26 cellular contexts compared by ENCODE assay signal in the genomic region with DNA sequence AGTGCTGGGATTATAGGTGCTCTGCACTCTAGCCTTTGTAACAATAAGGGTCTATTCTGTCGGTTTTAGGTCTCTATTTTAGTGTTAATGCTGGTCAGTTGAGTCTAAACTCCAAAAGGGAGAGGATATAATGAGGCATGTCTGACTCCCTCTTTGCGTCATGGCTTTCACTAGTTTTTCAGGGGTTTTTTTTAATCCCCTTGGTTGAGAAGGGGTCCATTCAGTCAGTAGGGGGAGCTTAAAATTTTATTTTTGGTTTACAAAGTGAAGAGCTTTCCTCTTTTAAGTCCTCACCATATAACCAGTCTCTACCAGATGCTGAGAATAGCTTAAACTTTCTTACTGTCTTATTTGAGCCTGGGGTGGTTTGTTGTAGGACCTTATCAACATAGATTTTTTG.
DNase-seq lines count a peak whose midpoint lies in the region; ATAC-seq and TF ChIP-seq lines count a peak whose summit lies in the region.
"Had no signal": no experiment of that assay in that cellular context is flagged by ENCODE, and none has a peak within 500 bp of the region (broad histone marks: within the 10 kb centered on the region; RNA-seq: fewer than 3 reads in every experiment).

No MANE protein-coding gene starts in this region.

- H3K27me3 Mint-ChIP-seq in T-helper 17 cell (no peaks in the 10 kb centered on the region), type B pancreatic cell (no peaks in the 10 kb centered on the region)
- H3K27me3 Mint-ChIP-seq: stimulated activated naive B cell treated with anti-CD40 and anti-IgM and Interleukin-4, amounts not matched to agents 10 μg/mL and 1 μg/mL and 100 μg/mL, for 72 hours had no signal

- H3K36me3 ChIP-seq in left ventricle myocardium inferior (no peaks in the 10 kb centered on the region), right atrium auricular region (no peaks in the 10 kb centered on the region), hepatocyte (replicated peaks; ENCODE audit: insufficient read depth, low read depth) (no peaks in the 10 kb centered on the region)
- H3K36me3 ChIP-seq: left lung, thyroid gland had no signal

- H3K9me3 ChIP-seq in left ventricle myocardium inferior (replicated peaks) (peaks cover 4% of the 10 kb centered on the region), right atrium auricular region (no peaks in the 10 kb centered on the region), T-helper 17 cell (ENCODE audit: control insufficient read depth, low read length, poor library complexity, severe bottlenecking) (no peaks in the 10 kb centered on the region), hepatocyte (ENCODE audit: low read depth) (no peaks in the 10 kb centered on the region)
- H3K9me3 ChIP-seq: left lung, thyroid gland had no signal

- H3K4me3 ChIP-seq in left ventricle myocardium inferior (no peak overlapping the region), right atrium auricular region (no peak overlapping the region), hepatocyte (no peak overlapping the region)
- H3K4me3 ChIP-seq: left lung, thyroid gland had no signal

- H3K4me1 ChIP-seq in left ventricle myocardium inferior, result peaks cover 44% of the 10 kb centered on the region
- peaks cover 0 to 10% of the 10 kb centered on the region in 2 donors for H3K4me1 ChIP-seq in right atrium auricular region
- H3K4me1 ChIP-seq in hepatocyte (ENCODE audit: insufficient read depth), result peaks cover 11% of the 10 kb centered on the region
- H3K4me1 ChIP-seq: parathyroid adenoma had no signal

- no peaks in the 10 kb centered on the region for H3K79me2 ChIP-seq in hepatocyte

- no peaks in the 10 kb centered on the region for H4K20me1 ChIP-seq in hepatocyte (ENCODE audit: insufficient read depth, poor library complexity, severe bottlenecking)

- no peak overlapping the region for H3K4me2 ChIP-seq in hepatocyte

- no peaks in the 10 kb centered on the region for H3K9me2 ChIP-seq in hepatocyte (replicated peaks; ENCODE audit: insufficient read depth)

- 72% methylated on average over 2 of the region's 2 CpGs for WGBS in hepatocyte (ENCODE audit: low lambda C conversion rate, missing lambda C conversion rate)

- TF ChIP-seq CTCF in left ventricle myocardium inferior (IDR thresholded peaks at IDR 0.05; ENCODE audit: borderline replicate concordance), result no peak
- TF ChIP-seq CTCF in right atrium auricular region (IDR thresholded peaks at IDR 0.05), result no peak
- TF ChIP-seq CTCF in hepatocyte (IDR thresholded peaks at IDR 0.05; ENCODE audit: poor library complexity), result no peak
- no peak for TF ChIP-seq CTCF in type B pancreatic cell (conservative IDR thresholded peaks at IDR 0.05)

- ATAC-seq in T-helper 17 cell (no peak), GM18519 (IDR thresholded peaks at IDR 0.05; ENCODE audit: low FRiP score, unreplicated experiment) (no peak), HG02970 (IDR thresholded peaks at IDR 0.05; ENCODE audit: low FRiP score, unreplicated experiment) (no peak), HG02571 (IDR thresholded peaks at IDR 0.05; ENCODE audit: unreplicated experiment) (no peak)
- ATAC-seq: esophagus mucosa; left lung; right cardiac atrium; stimulated activated naive B cell treated with anti-CD40 and anti-IgM and Interleukin-4, amounts not matched to agents 10 μg/mL and 1 μg/mL and 100 μg/mL, for 72 hours had no signal

- H2AFZ ChIP-seq in hepatocyte, result no peak overlapping the region
- H2AFZ ChIP-seq: parathyroid adenoma had no signal

- DNase-seq in left ventricle myocardium inferior (no peak), right atrium auricular region (ENCODE audit: low spot score) (no peak), T-helper 17 cell (no peak), hepatocyte (ENCODE audit: low spot score) (no peak), type B pancreatic cell (ENCODE audit: extremely low spot score, unreplicated experiment) (no peak)
- DNase-seq: activated CD4-positive, alpha-beta T cell treated with anti-CD3 and anti-CD28 coated beads for 48 hours; activated effector memory CD4-positive, alpha-beta T cell treated with Interleukin-2 at 50 U/mL for 16 hours; amniotic stem cell; C1 segment of cervical spinal cord; effector memory CD4-positive, alpha-beta T cell; hippocampal formation; left lung; NCI-H1092 treated with DMSO at 0.1 percent for 48 hours; NCI-H226; nephron progenitor cell; right cardiac atrium; stimulated activated CD4-positive, alpha-beta T cell treated with anti-CD3 and anti-CD28 coated beads, Interleukin-4, amount 100 ng/mL, for 1 hour; stimulated activated naive B cell treated with anti-CD40 and anti-IgM and Interleukin-4, amounts not matched to agents 10 μg/mL and 1 μg/mL and 100 μg/mL, for 72 hours; thyroid gland had no signal

- H3K27ac Mint-ChIP-seq in T-helper 17 cell (peak overlapping the region; percentile 96), type B pancreatic cell (peak overlapping the region; percentile 86)
- H3K27ac Mint-ChIP-seq: nephron progenitor cell; stimulated activated naive B cell treated with anti-CD40 and anti-IgM and Interleukin-4, amounts not matched to agents 10 μg/mL and 1 μg/mL and 100 μg/mL, for 72 hours; T-helper 1 cell treated with Interleukin-12 subunit alpha and Interleukin-12 subunit beta and Interleukin-4 antibody, amounts not matched to agents 30 μg/mL and 1 μg/mL, for 36 hours had no signal

- no peaks in the 10 kb centered on the region for H3K27me3 ChIP-seq in left ventricle myocardium inferior (ENCODE audit: low read depth)
- no peaks in the 10 kb centered on the region for H3K27me3 ChIP-seq in right atrium auricular region
- no peaks in the 10 kb centered on the region for H3K27me3 ChIP-seq in hepatocyte
- H3K27me3 ChIP-seq: left lung, thyroid gland had no signal

- intact Hi-C loops in left ventricle myocardium inferior (cut with micrococcal nuclease), result no loop called here

- H3K27ac ChIP-seq in left ventricle myocardium inferior (replicated peaks), result peak overlapping the region; percentile 47
- H3K27ac ChIP-seq in right atrium auricular region, result no peak overlapping the region
- H3K27ac ChIP-seq in hepatocyte, result peak overlapping the region; percentile 60
- H3K27ac ChIP-seq: left lung, parathyroid adenoma had no signal

- H3K36me3 Mint-ChIP-seq in T-helper 17 cell (ENCODE audit: low read depth) (peaks cover 5% of the 10 kb centered on the region), type B pancreatic cell (peaks cover 7% of the 10 kb centered on the region)

- H3K9me3 Mint-ChIP-seq in type B pancreatic cell, result peaks cover 13% of the 10 kb centered on the region

- H3K4me3 Mint-ChIP-seq in T-helper 17 cell (peak overlapping the region; percentile 43), type B pancreatic cell (no peak overlapping the region)
- H3K4me3 Mint-ChIP-seq: mesothelial cell of epicardium; nephron progenitor cell; stimulated activated naive B cell treated with anti-CD40 and anti-IgM and Interleukin-4, amounts not matched to agents 10 μg/mL and 1 μg/mL and 100 μg/mL, for 72 hours; T-helper 1 cell treated with Interleukin-12 subunit alpha and Interleukin-12 subunit beta and Interleukin-4 antibody, amounts not matched to agents 30 μg/mL and 1 μg/mL, for 36 hours had no signal

- H3K4me1 Mint-ChIP-seq in T-helper 17 cell (peaks cover 72% of the 10 kb centered on the region), type B pancreatic cell (ENCODE audit: unreplicated experiment) (peaks cover 3% of the 10 kb centered on the region)
- H3K4me1 Mint-ChIP-seq: stimulated activated naive B cell treated with anti-CD40 and anti-IgM and Interleukin-4, amounts not matched to agents 10 μg/mL and 1 μg/mL and 100 μg/mL, for 72 hours had no signal

Comparison
In these comparisons a context has a peak if more than half of its experiments do, and no peak if none do; other contexts are left out.
1. H3K27ac ChIP-seq: peak in left ventricle myocardium inferior (single experiment) and hepatocyte (single experiment); none in right atrium auricular region (0 of 2).